In genomic region chr17:82805823-82806222, GRCh38 we compare ENCODE assay signal across 20 cellular contexts. TPM values are rescaled to one million over a fixed set of nuclear protein-coding genes. Genes with fewer than 3 reads are reported as not detected.
DNase-seq lines count a peak whose midpoint lies in the region; ATAC-seq and TF ChIP-seq lines count a peak whose summit lies in the region.
"Had no signal": no experiment of that assay in that cellular context is flagged by ENCODE, and none has a peak within 500 bp of the region (broad histone marks: within the 10 kb centered on the region; RNA-seq: fewer than 3 reads in every experiment).

No MANE protein-coding gene starts in this region.

- H3K4me1 Mint-ChIP-seq in central memory CD8-positive, alpha-beta T cell, result peaks cover 10% of the 10 kb centered on the region
- H3K4me1 Mint-ChIP-seq in neural crest cell, result peaks cover 8% of the 10 kb centered on the region

- H3K4me1 ChIP-seq in left ventricle myocardium inferior, result peaks cover 38% of the 10 kb centered on the region
- H3K4me1 ChIP-seq: Peyer's patch had no signal

- no peaks in the 10 kb centered on the region for H3K27me3 Mint-ChIP-seq in central memory CD8-positive, alpha-beta T cell
- H3K27me3 Mint-ChIP-seq in neural crest cell (ENCODE audit: low read depth), result no peaks in the 10 kb centered on the region
- H3K27me3 Mint-ChIP-seq: CD4-positive, alpha-beta memory T cell had no signal

- H3K27me3 ChIP-seq in left ventricle myocardium inferior (ENCODE audit: low read depth), result no peaks in the 10 kb centered on the region
- H3K27me3 ChIP-seq: BLaER1, Peyer's patch had no signal

- H3K4me3 ChIP-seq in left ventricle myocardium inferior, result no peak overlapping the region
- H3K4me3 ChIP-seq: BLaER1, Peyer's patch had no signal

- intact Hi-C loops in left ventricle myocardium inferior (cut with micrococcal nuclease) (no loop called here), left cardiac atrium (cut with DNase I) (no loop called here)

- H3K36me3 Mint-ChIP-seq in central memory CD8-positive, alpha-beta T cell (ENCODE audit: insufficient read depth), result peaks cover 7% of the 10 kb centered on the region
- H3K36me3 Mint-ChIP-seq in neural crest cell (ENCODE audit: low read depth), result peaks cover 19% of the 10 kb centered on the region

- peak overlapping the region; percentile 21 for H3K27ac Mint-ChIP-seq in central memory CD8-positive, alpha-beta T cell (ENCODE audit: low read depth)
- peak overlapping the region; percentile 64 for H3K27ac Mint-ChIP-seq in neural crest cell (ENCODE audit: unreplicated experiment)
- H3K27ac Mint-ChIP-seq: CD4-positive, alpha-beta memory T cell had no signal

- H3K4me3 Mint-ChIP-seq in central memory CD8-positive, alpha-beta T cell, result no peak overlapping the region
- no peak overlapping the region for H3K4me3 Mint-ChIP-seq in neural crest cell
- H3K4me3 Mint-ChIP-seq: CD4-positive, alpha-beta memory T cell had no signal

- TF ChIP-seq CTCF in left ventricle myocardium inferior (IDR thresholded peaks at IDR 0.05; ENCODE audit: borderline replicate concordance) (no peak), neural crest cell (conservative IDR thresholded peaks at IDR 0.05) (no peak)

- H3K9me3 ChIP-seq in left ventricle myocardium inferior (replicated peaks), result no peaks in the 10 kb centered on the region
- H3K9me3 ChIP-seq: Peyer's patch, SK-N-SH had no signal

- no peaks in the 10 kb centered on the region for H3K9me3 Mint-ChIP-seq in central memory CD8-positive, alpha-beta T cell
- peaks cover 8% of the 10 kb centered on the region for H3K9me3 Mint-ChIP-seq in neural crest cell

- peak overlapping the region; percentile 83 for H3K27ac ChIP-seq in left ventricle myocardium inferior (replicated peaks)
- H3K27ac ChIP-seq: BLaER1 had no signal

- ATAC-seq in left cardiac atrium (no peak), HG03520 (IDR thresholded peaks at IDR 0.05; ENCODE audit: unreplicated experiment) (no peak)
- no peak for ATAC-seq in central memory CD8-positive, alpha-beta T cell (replicated peaks; ENCODE audit: extremely low read depth, poor library complexity, severe bottlenecking)
- ATAC-seq: HepG2 had no signal

- peaks cover 17% of the 10 kb centered on the region for H3K36me3 ChIP-seq in left ventricle myocardium inferior

- DNase-seq in left ventricle myocardium inferior, result no peak
- DNase-seq in left cardiac atrium, result no peak
- no peak for DNase-seq in central memory CD8-positive, alpha-beta T cell (ENCODE audit: low spot score in 2 of 2)
- DNase-seq in neural crest cell (ENCODE audit: low read depth, low spot score), result no peak
- DNase-seq in activated effector memory CD4-positive, alpha-beta T cell treated with anti-CD3 and anti-CD28 coated beads, Interleukin-2, amount 50 U/mL, for 16 hours, result no peak
- DNase-seq in NCI-H82 treated with DMSO at 0.1 percent for 48 hours (lab: John Stamatoyannopoulos, UW; ENCODE audit: unreplicated experiment), result no peak
- DNase-seq: Calu3; CD4-positive, alpha-beta memory T cell; DMS53; KBM-7; NCI-H1694 treated with DMSO at 0.1 percent for 48 hours; NK-92 treated with Interleukin-12 subunit alpha and Interleukin-12 subunit beta, amount 100 ng/mL, for 24 hours; Peyer's patch; SHP77; SK-N-SH had no signal

RNA-seq across cellular contexts. Expression of gene ZNF750, which starts 34.0 kb away (rescaled TPM):
- total RNA-seq in left ventricle myocardium inferior (not detected), left cardiac atrium (not detected), neural crest cell (not detected in 2 replicates)
- total RNA-seq: A673; Calu3; CD4-positive, alpha-beta memory T cell; HepG2; NCI-H460; Peyer's patch had no signal

RNA-seq across cellular contexts. Expression of gene TBCD, which starts 54.0 kb away (rescaled TPM):
- 48.0 TPM for total RNA-seq in left ventricle myocardium inferior
- total RNA-seq in left cardiac atrium, result 10 to 100 TPM; 37.0 to 59.8 TPM
- 155 and 166 TPM in 2 replicates for total RNA-seq in neural crest cell
